Comparison of ENCODE assay signal across 24 cellular contexts in the genomic region with DNA sequence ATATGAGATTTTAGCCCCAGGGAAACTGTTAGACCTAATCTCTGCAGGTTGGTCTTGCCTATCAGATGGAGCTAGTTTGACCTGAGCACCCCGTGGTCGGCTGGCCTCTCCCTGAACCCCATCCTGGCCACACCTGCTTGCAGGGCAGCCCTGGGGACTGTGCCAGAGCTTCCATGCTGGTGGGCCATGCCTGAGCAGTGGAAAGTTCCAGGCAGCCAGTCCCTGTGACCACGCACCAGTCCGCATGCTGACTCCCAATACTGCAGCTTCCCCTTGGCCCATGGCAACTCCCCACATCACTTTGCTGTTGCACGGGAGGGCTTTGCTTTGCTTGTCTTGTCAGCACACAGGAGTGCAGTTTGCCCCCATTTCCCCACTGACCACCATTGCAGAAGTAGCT.
"Had no signal": no experiment of that assay in that cellular context is flagged by ENCODE, and none has a peak within 500 bp of the region (broad histone marks: within the 10 kb centered on the region; RNA-seq: fewer than 3 reads in every experiment).

No MANE protein-coding gene starts in this region.

- H3K27ac Mint-ChIP-seq: immature natural killer cell, memory B cell had no signal

- H3K4me1 Mint-ChIP-seq: immature natural killer cell, memory B cell had no signal

- H3K27me3 ChIP-seq: dorsolateral prefrontal cortex, esophagus muscularis mucosa, gastroesophageal sphincter, heart left ventricle, hepatocyte, left lung had no signal

- H3K4me3 ChIP-seq: coronary artery, dorsolateral prefrontal cortex, esophagus muscularis mucosa, gastroesophageal sphincter, heart left ventricle, hepatocyte, left lung, lung had no signal

- ATAC-seq: foreskin keratinocyte, gastroesophageal sphincter, heart left ventricle, left cardiac atrium, left lung, left ventricle myocardium superior had no signal

- H3K27me3 Mint-ChIP-seq: memory B cell had no signal

- H3K36me3 Mint-ChIP-seq: memory B cell had no signal

- FAIRE-seq: colon, endothelial cell of umbilical vein, frontal cortex had no signal

- H3K27ac ChIP-seq: coronary artery, dorsolateral prefrontal cortex, esophagus muscularis mucosa, foreskin keratinocyte, gastroesophageal sphincter, heart left ventricle, hepatocyte, left lung had no signal

- H3K4me1 ChIP-seq: esophagus muscularis mucosa, foreskin keratinocyte, gastroesophageal sphincter, heart left ventricle, left lung had no signal

- DNase-seq: dermis blood vessel endothelial cell; dorsolateral prefrontal cortex; effector CD4-positive, alpha-beta T cell; effector memory CD4-positive, alpha-beta T cell; foreskin keratinocyte; heart left ventricle; hypothalamus; immature natural killer cell; islet precursor cell; left cardiac atrium; mammary epithelial cell; mesendoderm; midbrain had no signal

- H3K4me3 Mint-ChIP-seq: immature natural killer cell, memory B cell had no signal

- H3K36me3 ChIP-seq: esophagus muscularis mucosa, gastroesophageal sphincter, heart left ventricle, left lung had no signal
